In genomic region chr4:184364100-184364921, GRCh38 we compare ENCODE assay signal across 1 cellular context.
TF ChIP-seq lines count a peak whose summit lies in the region.

No MANE protein-coding gene starts in this region.

TF ChIP-seq in HepG2, 621 proteins besides CTCF, POLR2A, EP300 and RAD21 (continued from another document and continues in another):
- TF ChIP-seq HNRNPK (IDR thresholded peaks at IDR 0.05; ENCODE audit: low read depth, low read length, poor library complexity, severe bottlenecking) (no peak), ZNF317 (CRISPR knock-in tag; IDR thresholded peaks at IDR 0.05) (peak; percentile 87), TBL1XR1 (IDR thresholded peaks at IDR 0.05; ENCODE audit: borderline replicate concordance, low read length, partially characterized antibody) (peak; percentile 76), ATF2 (CRISPR knock-in tag; IDR thresholded peaks at IDR 0.05) (peak; percentile 69; the same call in 1 of the 2 replicates), PAWR (CRISPR knock-in tag; IDR thresholded peaks at IDR 0.05; ENCODE audit: borderline replicate concordance) (no peak), SETDB1 (CRISPR knock-in tag; IDR thresholded peaks at IDR 0.05; ENCODE audit: borderline replicate concordance) (no peak), DPF2 (CRISPR knock-in tag; IDR thresholded peaks at IDR 0.05; ENCODE audit: borderline replicate concordance, low read depth) (peak; percentile 68; the same call in 1 of the 2 replicates), SIN3B (IDR thresholded peaks at IDR 0.05; ENCODE audit: low read length) (no peak), FOXP1 (IDR thresholded peaks at IDR 0.05) (0 out of 2 replicates have a peak, but pooled peaks have one; percentile 51), FOXP1 (CRISPR knock-in tag; IDR thresholded peaks at IDR 0.05) (peak; percentile 71), ZNF710 (CRISPR knock-in tag; IDR thresholded peaks at IDR 0.05; ENCODE audit: borderline replicate concordance) (peak; percentile 93; the same call in 1 of the 2 replicates), ZNF749 (CRISPR knock-in tag; IDR thresholded peaks at IDR 0.05; ENCODE audit: borderline replicate concordance) (peak; percentile 84; the same call in 1 of the 2 replicates), SKI (IDR thresholded peaks at IDR 0.05; ENCODE audit: partially characterized antibody) (peak; percentile 80), EEA1 (CRISPR knock-in tag; IDR thresholded peaks at IDR 0.05; ENCODE audit: borderline replicate concordance) (no peak), ARID4A (CRISPR knock-in tag; IDR thresholded peaks at IDR 0.05; ENCODE audit: borderline replicate concordance) (peak; percentile 78; the same call in 1 of the 2 replicates), ZNF24 (IDR thresholded peaks at IDR 0.05) (no peak), ZBTB7B (CRISPR knock-in tag; IDR thresholded peaks at IDR 0.05) (peak; percentile 71; the same call in 1 of the 2 replicates), SPEN (CRISPR knock-in tag; IDR thresholded peaks at IDR 0.05; ENCODE audit: low read depth) (no peak), ZNF17 (CRISPR knock-in tag; IDR thresholded peaks at IDR 0.05) (no peak), TBX2 (CRISPR knock-in tag; IDR thresholded peaks at IDR 0.05; ENCODE audit: borderline replicate concordance) (peak; percentile 96), ZBTB38 (CRISPR knock-in tag; IDR thresholded peaks at IDR 0.05) (no peak; the same call in 1 of the 2 replicates), SNAI1 (CRISPR knock-in tag; IDR thresholded peaks at IDR 0.05; ENCODE audit: borderline replicate concordance) (no peak), ZGPAT (CRISPR knock-in tag; IDR thresholded peaks at IDR 0.05) (peak; percentile 90), ZMAT5 (CRISPR knock-in tag; IDR thresholded peaks at IDR 0.05; ENCODE audit: borderline replicate concordance, low read depth) (no peak), PBX2 (CRISPR knock-in tag; IDR thresholded peaks at IDR 0.05) (peak; percentile 45; the same call in 1 of the 2 replicates), ZNF124 (CRISPR knock-in tag; IDR thresholded peaks at IDR 0.05) (0 out of 2 replicates have a peak, but pooled peaks have one; percentile 57), ZNF431 (CRISPR knock-in tag; IDR thresholded peaks at IDR 0.05; ENCODE audit: borderline replicate concordance, low read depth) (peak; percentile 54; the same call in 1 of the 2 replicates), CENPT (CRISPR knock-in tag; IDR thresholded peaks at IDR 0.05; ENCODE audit: low read depth) (no peak), ZNF383 (CRISPR knock-in tag; IDR thresholded peaks at IDR 0.05; ENCODE audit: borderline replicate concordance) (no peak), CREB1 (IDR thresholded peaks at IDR 0.05) (0 out of 2 replicates have a peak, but pooled peaks have one; percentile 11), CREB1 (CRISPR knock-in tag; IDR thresholded peaks at IDR 0.05) (peak; percentile 61), JARID2 (CRISPR knock-in tag; IDR thresholded peaks at IDR 0.05; ENCODE audit: insufficient replicate concordance) (no peak), SAP130 (CRISPR knock-in tag; IDR thresholded peaks at IDR 0.05; ENCODE audit: low read depth) (peak; percentile 97)
- TF ChIP-seq, protein P1, sequence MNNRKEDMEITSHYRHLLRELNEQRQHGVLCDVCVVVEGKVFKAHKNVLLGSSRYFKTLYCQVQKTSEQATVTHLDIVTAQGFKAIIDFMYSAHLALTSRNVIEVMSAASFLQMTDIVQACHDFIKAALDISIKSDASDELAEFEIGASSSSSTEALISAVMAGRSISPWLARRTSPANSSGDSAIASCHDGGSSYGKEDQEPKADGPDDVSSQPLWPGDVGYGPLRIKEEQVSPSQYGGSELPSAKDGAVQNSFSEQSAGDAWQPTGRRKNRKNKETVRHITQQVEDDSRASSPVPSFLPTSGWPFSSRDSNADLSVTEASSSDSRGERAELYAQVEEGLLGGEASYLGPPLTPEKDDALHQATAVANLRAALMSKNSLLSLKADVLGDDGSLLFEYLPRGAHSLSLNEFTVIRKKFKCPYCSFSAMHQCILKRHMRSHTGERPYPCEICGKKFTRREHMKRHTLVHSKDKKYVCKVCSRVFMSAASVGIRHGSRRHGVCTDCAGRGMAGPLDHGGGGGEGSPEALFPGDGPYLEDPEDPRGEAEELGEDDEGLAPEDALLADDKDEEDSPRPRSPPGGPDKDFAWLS (CRISPR knock-in tag; IDR thresholded peaks at IDR 0.05; ENCODE audit: borderline replicate concordance) = 0 out of 2 replicates have a peak, but pooled peaks have one; percentile 43
- TF ChIP-seq, protein P2, sequence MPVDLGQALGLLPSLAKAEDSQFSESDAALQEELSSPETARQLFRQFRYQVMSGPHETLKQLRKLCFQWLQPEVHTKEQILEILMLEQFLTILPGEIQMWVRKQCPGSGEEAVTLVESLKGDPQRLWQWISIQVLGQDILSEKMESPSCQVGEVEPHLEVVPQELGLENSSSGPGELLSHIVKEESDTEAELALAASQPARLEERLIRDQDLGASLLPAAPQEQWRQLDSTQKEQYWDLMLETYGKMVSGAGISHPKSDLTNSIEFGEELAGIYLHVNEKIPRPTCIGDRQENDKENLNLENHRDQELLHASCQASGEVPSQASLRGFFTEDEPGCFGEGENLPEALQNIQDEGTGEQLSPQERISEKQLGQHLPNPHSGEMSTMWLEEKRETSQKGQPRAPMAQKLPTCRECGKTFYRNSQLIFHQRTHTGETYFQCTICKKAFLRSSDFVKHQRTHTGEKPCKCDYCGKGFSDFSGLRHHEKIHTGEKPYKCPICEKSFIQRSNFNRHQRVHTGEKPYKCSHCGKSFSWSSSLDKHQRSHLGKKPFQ (CRISPR knock-in tag; IDR thresholded peaks at IDR 0.05; ENCODE audit: insufficient replicate concordance) = no peak
- TF ChIP-seq, protein P3, sequence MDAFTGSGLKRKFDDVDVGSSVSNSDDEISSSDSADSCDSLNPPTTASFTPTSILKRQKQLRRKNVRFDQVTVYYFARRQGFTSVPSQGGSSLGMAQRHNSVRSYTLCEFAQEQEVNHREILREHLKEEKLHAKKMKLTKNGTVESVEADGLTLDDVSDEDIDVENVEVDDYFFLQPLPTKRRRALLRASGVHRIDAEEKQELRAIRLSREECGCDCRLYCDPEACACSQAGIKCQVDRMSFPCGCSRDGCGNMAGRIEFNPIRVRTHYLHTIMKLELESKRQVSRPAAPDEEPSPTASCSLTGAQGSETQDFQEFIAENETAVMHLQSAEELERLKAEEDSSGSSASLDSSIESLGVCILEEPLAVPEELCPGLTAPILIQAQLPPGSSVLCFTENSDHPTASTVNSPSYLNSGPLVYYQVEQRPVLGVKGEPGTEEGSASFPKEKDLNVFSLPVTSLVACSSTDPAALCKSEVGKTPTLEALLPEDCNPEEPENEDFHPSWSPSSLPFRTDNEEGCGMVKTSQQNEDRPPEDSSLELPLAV (CRISPR knock-in tag; conservative IDR thresholded peaks at IDR 0.05; ENCODE audit: low read depth) = no peak
- TF ChIP-seq, protein P4, sequence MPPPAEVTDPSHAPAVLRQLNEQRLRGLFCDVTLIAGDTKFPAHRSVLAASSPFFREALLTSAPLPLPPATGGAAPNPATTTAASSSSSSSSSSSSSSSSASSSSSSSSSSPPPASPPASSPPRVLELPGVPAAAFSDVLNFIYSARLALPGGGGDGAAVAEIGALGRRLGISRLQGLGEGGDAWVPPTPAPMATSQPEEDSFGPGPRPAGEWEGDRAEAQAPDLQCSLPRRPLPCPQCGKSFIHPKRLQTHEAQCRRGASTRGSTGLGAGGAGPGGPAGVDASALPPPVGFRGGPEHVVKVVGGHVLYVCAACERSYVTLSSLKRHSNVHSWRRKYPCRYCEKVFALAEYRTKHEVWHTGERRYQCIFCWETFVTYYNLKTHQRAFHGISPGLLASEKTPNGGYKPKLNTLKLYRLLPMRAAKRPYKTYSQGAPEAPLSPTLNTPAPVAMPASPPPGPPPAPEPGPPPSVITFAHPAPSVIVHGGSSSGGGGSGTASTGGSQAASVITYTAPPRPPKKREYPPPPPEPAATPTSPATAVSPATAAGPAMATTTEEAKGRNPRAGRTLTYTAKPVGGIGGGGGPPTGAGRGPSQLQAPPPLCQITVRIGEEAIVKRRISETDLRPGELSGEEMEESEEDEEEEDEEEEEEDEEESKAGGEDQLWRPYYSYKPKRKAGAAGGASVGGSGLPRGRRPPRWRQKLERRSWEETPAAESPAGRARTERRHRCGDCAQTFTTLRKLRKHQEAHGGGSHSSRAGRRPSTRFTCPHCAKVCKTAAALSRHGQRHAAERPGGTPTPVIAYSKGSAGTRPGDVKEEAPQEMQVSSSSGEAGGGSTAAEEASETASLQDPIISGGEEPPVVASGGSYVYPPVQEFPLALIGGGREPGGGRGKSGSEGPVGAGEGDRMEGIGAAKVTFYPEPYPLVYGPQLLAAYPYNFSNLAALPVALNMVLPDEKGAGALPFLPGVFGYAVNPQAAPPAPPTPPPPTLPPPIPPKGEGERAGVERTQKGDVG (CRISPR knock-in tag; IDR thresholded peaks at IDR 0.05; ENCODE audit: borderline replicate concordance) = 0 out of 2 replicates have a peak, but pooled peaks have one; percentile 51
